Comparison of ENCODE assay signal across 8 cellular contexts in genomic region chr15:30990036-30990435, GRCh38. TPM values are rescaled to one million over a fixed set of nuclear protein-coding genes. Genes with fewer than 3 reads are reported as not detected.
A peak's percentile ranks its signal among the peaks of the same experiment; 100 is the strongest.
DNase-seq lines count a peak whose midpoint lies in the region; ATAC-seq and TF ChIP-seq lines count a peak whose summit lies in the region.

No MANE protein-coding gene starts in this region.

- no peak for TF ChIP-seq CTCF in A673 (conservative IDR thresholded peaks at IDR 0.05; ENCODE audit: low read depth, low read length)
- TF ChIP-seq CTCF in adrenal gland (IDR thresholded peaks at IDR 0.05) = no peak
- TF ChIP-seq CTCF in lower lobe of right lung (IDR thresholded peaks at IDR 0.05) = no peak
- TF ChIP-seq CTCF in vagina (IDR thresholded peaks at IDR 0.05) = no peak

- H3K36me3 ChIP-seq in A673 (ENCODE audit: insufficient read depth, low read length, poor library complexity, severe bottlenecking) (no peaks in the 10 kb centered on the region), adrenal gland (replicated peaks in 1 of 2) (no peaks in the 10 kb centered on the region), lower lobe of right lung (peaks cover 20% of the 10 kb centered on the region), vagina (peaks cover 0 to 8% of the 10 kb centered on the region in 2 donors), H7 (replicated peaks; ENCODE audit: control insufficient read depth, insufficient read depth, low read length) (no peaks in the 10 kb centered on the region)

- POLR2A ChIA-PET in A673 (lab: Charles Lee; ENCODE audit: low non-redundant PET) = interaction anchor here (0.6 kb wide), 1 partner anchor 56 kb away, joined by 4 read pairs; no protein-coding TSS in a partner anchor

- H3K9me3 ChIP-seq in A673 (ENCODE audit: low read depth, low read length, poor library complexity, severe bottlenecking) (no peaks in the 10 kb centered on the region), adrenal gland (replicated peaks in 1 of 3) (no peaks in the 10 kb centered on the region), lower lobe of right lung (no peaks in the 10 kb centered on the region), vagina (no peaks in the 10 kb centered on the region)

- no peak overlapping the region for H3K27ac ChIP-seq in A673 (ENCODE audit: low read depth, low read length, poor library complexity, severe bottlenecking)
- peak overlapping the region in 3 of 5 donors; percentile 47 to 96 (median 93) for H3K27ac ChIP-seq in adrenal gland
- peak overlapping the region; percentile 96 for H3K27ac ChIP-seq in lower lobe of right lung
- H3K27ac ChIP-seq in vagina = peak overlapping the region; percentile 96

- peaks cover 10% of the 10 kb centered on the region for H3K4me1 ChIP-seq in A673 (ENCODE audit: insufficient read depth, low read length, poor library complexity, severe bottlenecking)
- peaks cover 29 to 38% of the 10 kb centered on the region in 2 donors for H3K4me1 ChIP-seq in adrenal gland (replicated peaks in 1 of 2)
- peaks cover 53% of the 10 kb centered on the region for H3K4me1 ChIP-seq in lower lobe of right lung
- peaks cover 53% of the 10 kb centered on the region for H3K4me1 ChIP-seq in vagina

- H3K27me3 ChIP-seq in A673 (replicated peaks; ENCODE audit: insufficient read depth, low read depth, low read length, poor library complexity) (no peaks in the 10 kb centered on the region), adrenal gland (no peaks in the 10 kb centered on the region), lower lobe of right lung (ENCODE audit: low read depth) (no peaks in the 10 kb centered on the region), vagina (no peaks in the 10 kb centered on the region), H7 (ENCODE audit: control insufficient read depth, insufficient read depth, low read length) (no peaks in the 10 kb centered on the region)

- CTCF ChIA-PET in A673 (lab: Charles Lee) = no interaction called here

- 48 to 72% (median 56%) methylated on average over 2 of the region's 2 CpGs for WGBS in adrenal gland, 4 donors

- ATAC-seq in lower lobe of right lung (no peak), GM19351 (IDR thresholded peaks at IDR 0.05; ENCODE audit: unreplicated experiment) (no peak)

- H3K4me3 ChIP-seq in A673 (ENCODE audit: low read depth, low read length, poor library complexity, severe bottlenecking) = peak overlapping the region; percentile 94
- H3K4me3 ChIP-seq in adrenal gland = peak overlapping the region in 2 of 4 donors; percentile 80 to 95
- H3K4me3 ChIP-seq in lower lobe of right lung = peak overlapping the region; percentile 81
- peak overlapping the region; percentile 91 to 99 for H3K4me3 ChIP-seq in vagina
- no peak overlapping the region; the same call in 1 of the 2 replicates for H3K4me3 ChIP-seq in H7 (ENCODE audit: insufficient read depth, low read depth, low read length)

- DNase-seq in A673 (ENCODE audit: low spot score) (peak; percentile 32), HT-29 (ENCODE audit: low spot score) (peak; percentile 57), adrenal gland (no peak), lower lobe of right lung (no peak), vagina (ENCODE audit: extremely low spot score in 2 of 2) (no peak), H7 (no peak)
- no peak for DNase-seq in activated naive CD4-positive, alpha-beta T cell treated with anti-CD3 and anti-CD28 coated beads, Interleukin-2, amount 50 U/mL, for 16 hours

- no TSS peak for BruUV-seq in A673 (replicated peaks; lab: Mats Ljungman, UMichigan)

- intact Hi-C loops in A673 (cut with micrococcal nuclease; ENCODE audit: unreplicated experiment) (loop anchor here (5.0 kb wide), 2 partner anchors 42 to 88 kb away; partner anchors contain the start of gene FAN1), adrenal gland (cut with DNase I) (no loop called here), lower lobe of right lung (cut with DNase I) (loop anchor here (10.0 kb wide), 1 partner anchor 135 kb away; no protein-coding TSS in a partner anchor), vagina (cut with DNase I) (no loop called here)

- no peak for TF ChIP-seq POLR2A in adrenal gland (IDR thresholded peaks at IDR 0.05)
- no peak for TF ChIP-seq POLR2A in vagina (IDR thresholded peaks at IDR 0.05)

RNA-seq across cellular contexts. Expression of gene MTMR10, which starts 1.4 kb away (rescaled TPM):
- 15.8 and 16.0 TPM in 2 replicates for total RNA-seq in A673 (2021)
- total RNA-seq in HT-29 (2014; rRNA removed; shearing (Covaris generic)) = 18.8 and 24.6 TPM in 2 replicates
- total RNA-seq in adrenal gland = 10 to 100 TPM; 12.7 to 42.7 (median 26.8) TPM
- polyA plus RNA-seq in adrenal gland = 10 to 100 TPM in 2 of 3 donors, 1 to 10 TPM in 1; 9.2 to 21.1 (median 17.8) TPM
- 42.4 TPM for total RNA-seq in lower lobe of right lung
- total RNA-seq in vagina = 29.2 TPM
- total RNA-seq in H7 (2014; rRNA removed; shearing (Covaris generic)) = 10.5 and 11.0 TPM in 2 replicates

Comparison
In these comparisons a context has a peak if more than half of its experiments do, and no peak if none do; other contexts are left out.
1. DNase-seq: peak in A673 (single experiment) and HT-29 (single experiment); none in adrenal gland (0 of 7), lower lobe of right lung (single experiment), vagina (0 of 2), H7 (single experiment) and activated naive CD4-positive, alpha-beta T cell treated with anti-CD3 and anti-CD28 coated beads, Interleukin-2, amount 50 U/mL, for 16 hours (single experiment).
2. intact Hi-C loops: an anchor here in A673 (5.0 kb wide) and lower lobe of right lung (10.0 kb wide); none called in adrenal gland and vagina.